ENCODE assay signal across 15 cellular contexts in genomic region chr1:243549108-243549507, GRCh38.
DNase-seq lines count a peak whose midpoint lies in the region; ATAC-seq and TF ChIP-seq lines count a peak whose summit lies in the region.
"Had no signal": no experiment of that assay in that cellular context is flagged by ENCODE, and none has a peak within 500 bp of the region (broad histone marks: within the 10 kb centered on the region; RNA-seq: fewer than 3 reads in every experiment).

No MANE protein-coding gene starts in this region.

- H3K4me3 Mint-ChIP-seq in activated T-cell treated with anti-CD3 and anti-CD28 coated beads, Interleukin-2, amount 50 U/mL, for 72 hours, result no peak overlapping the region
- no peak overlapping the region for H3K4me3 Mint-ChIP-seq in activated T-cell treated with anti-CD3 and anti-CD28 coated beads, Interleukin-2, amount 50 U/mL, for 4 hours
- no peak overlapping the region for H3K4me3 Mint-ChIP-seq in stimulated activated memory B cell treated with anti-CD40 and anti-IgM and Interleukin-4, amounts not matched to agents 10 μg/mL and 1 μg/mL and 100 μg/mL, for 72 hours
- H3K4me3 Mint-ChIP-seq: activated CD8-positive, alpha-beta T cell treated with anti-CD3 and anti-CD28 coated beads for 36 hours; mesothelial cell of epicardium had no signal

- ATAC-seq in activated T-cell treated with anti-CD3 and anti-CD28 coated beads, Interleukin-2, amount 50 U/mL, for 72 hours (replicated peaks in 1 of 2), result no peak
- no peak for ATAC-seq in activated T-cell treated with anti-CD3 and anti-CD28 coated beads, Interleukin-2, amount 50 U/mL, for 4 hours
- peak; percentile 83 for ATAC-seq in SK-N-SH treated with all-trans-retinoic acid at 6 μM for 48 hours
- ATAC-seq in stimulated activated memory B cell treated with anti-CD40 and anti-IgM and Interleukin-4, amounts not matched to agents 10 μg/mL and 1 μg/mL and 100 μg/mL, for 72 hours, result no peak
- ATAC-seq: activated CD8-positive, alpha-beta T cell treated with anti-CD3 and anti-CD28 coated beads for 36 hours; K562; pancreas had no signal

- H3K4me1 ChIP-seq in smooth muscle cell (ENCODE audit: low read depth), result no peaks in the 10 kb centered on the region
- H3K4me1 ChIP-seq in transverse colon, result no peaks in the 10 kb centered on the region
- H3K4me1 ChIP-seq: pancreas had no signal

- H3K27ac Mint-ChIP-seq in activated T-cell treated with anti-CD3 and anti-CD28 coated beads, Interleukin-2, amount 50 U/mL, for 72 hours, result peak overlapping the region; percentile 17
- H3K27ac Mint-ChIP-seq in stimulated activated memory B cell treated with anti-CD40 and anti-IgM and Interleukin-4, amounts not matched to agents 10 μg/mL and 1 μg/mL and 100 μg/mL, for 72 hours, result no peak overlapping the region
- H3K27ac Mint-ChIP-seq: activated CD8-positive, alpha-beta T cell treated with anti-CD3 and anti-CD28 coated beads for 36 hours; mesothelial cell of epicardium had no signal

- H3K9me3 Mint-ChIP-seq in activated T-cell treated with anti-CD3 and anti-CD28 coated beads, Interleukin-2, amount 50 U/mL, for 72 hours, result no peaks in the 10 kb centered on the region
- no peaks in the 10 kb centered on the region for H3K9me3 Mint-ChIP-seq in activated T-cell treated with anti-CD3 and anti-CD28 coated beads, Interleukin-2, amount 50 U/mL, for 4 hours
- no peaks in the 10 kb centered on the region for H3K9me3 Mint-ChIP-seq in stimulated activated memory B cell treated with anti-CD40 and anti-IgM and Interleukin-4, amounts not matched to agents 10 μg/mL and 1 μg/mL and 100 μg/mL, for 72 hours
- H3K9me3 Mint-ChIP-seq: activated CD8-positive, alpha-beta T cell treated with anti-CD3 and anti-CD28 coated beads for 36 hours; mesothelial cell of epicardium had no signal

- H3K4me2 ChIP-seq in smooth muscle cell, result peak overlapping the region; percentile 44

- no peak for TF ChIP-seq CTCF in fibroblast of pulmonary artery (IDR thresholded peaks at IDR 0.05; ENCODE audit: low read length, missing control alignments)
- TF ChIP-seq CTCF in smooth muscle cell (IDR thresholded peaks at IDR 0.05; ENCODE audit: borderline replicate concordance, insufficient read depth, poor library complexity, severe bottlenecking), result no peak
- no peak for TF ChIP-seq CTCF in transverse colon (IDR thresholded peaks at IDR 0.05)

- H3K4me1 Mint-ChIP-seq in activated T-cell treated with anti-CD3 and anti-CD28 coated beads, Interleukin-2, amount 50 U/mL, for 72 hours (ENCODE audit: low read depth), result no peaks in the 10 kb centered on the region
- no peaks in the 10 kb centered on the region for H3K4me1 Mint-ChIP-seq in activated T-cell treated with anti-CD3 and anti-CD28 coated beads, Interleukin-2, amount 50 U/mL, for 4 hours (ENCODE audit: low read depth)
- peaks cover 6% of the 10 kb centered on the region for H3K4me1 Mint-ChIP-seq in stimulated activated memory B cell treated with anti-CD40 and anti-IgM and Interleukin-4, amounts not matched to agents 10 μg/mL and 1 μg/mL and 100 μg/mL, for 72 hours
- H3K4me1 Mint-ChIP-seq: mesothelial cell of epicardium had no signal

- no peak for TF ChIP-seq EP300 in transverse colon (IDR thresholded peaks at IDR 0.05; ENCODE audit: low read depth)

- H3F3A ChIP-seq in smooth muscle cell (ENCODE audit: low read depth), result no peaks in the 10 kb centered on the region

- H3K36me3 Mint-ChIP-seq in activated T-cell treated with anti-CD3 and anti-CD28 coated beads, Interleukin-2, amount 50 U/mL, for 72 hours (ENCODE audit: insufficient read depth in 2 of 2), result peaks cover under 1 to 5% of the 10 kb centered on the region in 2 donors
- peaks cover 24% of the 10 kb centered on the region for H3K36me3 Mint-ChIP-seq in activated T-cell treated with anti-CD3 and anti-CD28 coated beads, Interleukin-2, amount 50 U/mL, for 4 hours (ENCODE audit: insufficient read depth)
- H3K36me3 Mint-ChIP-seq in stimulated activated memory B cell treated with anti-CD40 and anti-IgM and Interleukin-4, amounts not matched to agents 10 μg/mL and 1 μg/mL and 100 μg/mL, for 72 hours, result peaks cover 29% of the 10 kb centered on the region

- H3K27me3 ChIP-seq in smooth muscle cell (ENCODE audit: low read depth) (no peaks in the 10 kb centered on the region), transverse colon (no peaks in the 10 kb centered on the region)
- H3K27me3 ChIP-seq: pancreas had no signal

- H3K9me3 ChIP-seq in smooth muscle cell (replicated peaks; ENCODE audit: low read depth) (no peaks in the 10 kb centered on the region), transverse colon (no peaks in the 10 kb centered on the region)
- H3K9me3 ChIP-seq: pancreas had no signal

- no peak overlapping the region for H3K9ac ChIP-seq in smooth muscle cell (ENCODE audit: low read depth)

- intact Hi-C loops in transverse colon (cut with DNase I; ENCODE audit: low total_unique reads), result no loop called here

- TF ChIP-seq POLR2A in transverse colon (IDR thresholded peaks at IDR 0.05), result no peak

- no peak overlapping the region for H3K4me3 ChIP-seq in fibroblast of pulmonary artery (replicated peaks; ENCODE audit: low read depth, low read length)
- H3K4me3 ChIP-seq in smooth muscle cell, result no peak overlapping the region
- no peak overlapping the region for H3K4me3 ChIP-seq in transverse colon
- H3K4me3 ChIP-seq: K562, pancreas had no signal

- H3K27ac ChIP-seq in smooth muscle cell (ENCODE audit: low read depth) (peak overlapping the region; percentile 64), transverse colon (no peak overlapping the region)
- H3K27ac ChIP-seq: pancreas had no signal

- H4K20me1 ChIP-seq in smooth muscle cell (ENCODE audit: low read depth), result no peaks in the 10 kb centered on the region

- no peak overlapping the region for H2AFZ ChIP-seq in smooth muscle cell (ENCODE audit: low read depth)

- in situ Hi-C loops in transverse colon (cut with MboI; ENCODE audit: low pct_ligation_motif_present in 1 of 4, low pct_unique_long_range_greater_than_20kb in 1 of 4, low sequenced_read_pairs in 3 of 4), result no loop called here

- no peaks in the 10 kb centered on the region for H3K27me3 Mint-ChIP-seq in activated T-cell treated with anti-CD3 and anti-CD28 coated beads, Interleukin-2, amount 50 U/mL, for 72 hours (ENCODE audit: low read depth)
- no peaks in the 10 kb centered on the region for H3K27me3 Mint-ChIP-seq in activated T-cell treated with anti-CD3 and anti-CD28 coated beads, Interleukin-2, amount 50 U/mL, for 4 hours (ENCODE audit: low read depth)
- no peaks in the 10 kb centered on the region for H3K27me3 Mint-ChIP-seq in stimulated activated memory B cell treated with anti-CD40 and anti-IgM and Interleukin-4, amounts not matched to agents 10 μg/mL and 1 μg/mL and 100 μg/mL, for 72 hours
- H3K27me3 Mint-ChIP-seq: activated CD8-positive, alpha-beta T cell treated with anti-CD3 and anti-CD28 coated beads for 36 hours had no signal

- H3K79me2 ChIP-seq in smooth muscle cell (ENCODE audit: low read depth), result no peaks in the 10 kb centered on the region

- H3K36me3 ChIP-seq in smooth muscle cell (ENCODE audit: low read depth) (no peaks in the 10 kb centered on the region), transverse colon (no peaks in the 10 kb centered on the region)
- H3K36me3 ChIP-seq: pancreas had no signal

- DNase-seq in activated T-cell treated with anti-CD3 and anti-CD28 coated beads, Interleukin-2, amount 50 U/mL, for 72 hours, result no peak
- DNase-seq in activated T-cell treated with anti-CD3 and anti-CD28 coated beads, Interleukin-2, amount 50 U/mL, for 4 hours, result no peak
- peak; percentile 56 for DNase-seq in fibroblast of pulmonary artery (ENCODE audit: low read depth)
- DNase-seq in smooth muscle cell (lab: John Stamatoyannopoulos, UW; ENCODE audit: unreplicated experiment), result no peak
- no peak for DNase-seq in transverse colon
- no peak for DNase-seq in NCI-H526 (lab: John Stamatoyannopoulos, UW)
- DNase-seq: activated CD8-positive, alpha-beta T cell treated with anti-CD3 and anti-CD28 coated beads for 36 hours; activated naive CD4-positive, alpha-beta T cell; NCI-H1694 treated with DMSO at 0.1 percent for 48 hours; pancreas; SIG-M5 had no signal

TF ChIP-seq in SK-N-SH treated with all-trans-retinoic acid at 6 μM for 48 hours, 23 proteins besides CTCF, POLR2A, EP300 and RAD21 (continues in another document):
- TF ChIP-seq TSHZ2 (CRISPR knock-in tag; IDR thresholded peaks at IDR 0.05), result no peak
- TF ChIP-seq BACH2 (CRISPR knock-in tag; IDR thresholded peaks at IDR 0.05; ENCODE audit: borderline replicate concordance), result no peak
